In the genomic region with DNA sequence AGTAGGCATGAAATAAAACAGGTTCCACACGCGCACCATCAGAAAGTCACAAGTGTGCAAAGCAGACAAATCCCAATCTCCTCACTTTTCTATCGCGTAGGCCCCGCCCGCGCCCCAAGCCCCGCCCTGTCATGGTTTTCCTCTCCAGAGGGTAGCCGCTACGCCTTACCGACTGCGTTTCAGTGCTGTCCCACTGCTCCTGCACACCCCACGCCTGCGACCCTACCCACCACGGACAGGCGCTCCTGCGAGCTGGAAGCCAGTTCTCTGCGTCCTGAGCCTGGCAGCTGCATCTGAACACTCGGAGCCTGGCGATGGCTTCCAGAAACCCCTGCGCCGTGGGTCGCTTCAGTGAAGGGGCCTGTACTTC, we compare ENCODE assay signal across 8 cellular contexts. TPM values are rescaled to one million over a fixed set of nuclear protein-coding genes. Genes with fewer than 3 reads are reported as not detected.
DNase-seq lines count a peak whose midpoint lies in the region; ATAC-seq, FAIRE-seq and TF ChIP-seq lines count a peak whose summit lies in the region.

No MANE protein-coding gene starts in this region.

- no peak overlapping the region for H4K91ac ChIP-seq in mesenchymal stem cell (ENCODE audit: low read length)

- peak overlapping the region in 1 of 2 experiments; percentile 84 for H3K14ac ChIP-seq in mesenchymal stem cell (ENCODE audit: low read length in 2 of 2)

- peak; percentile 12 for DNase-seq in GM19239 (ENCODE audit: insufficient read length, low spot score)
- no peak for DNase-seq in mesenchymal stem cell
- peak in 2 of 3 donors; percentile 12 to 36 for DNase-seq in stimulated activated CD4-positive, alpha-beta T cell treated with anti-CD3 and anti-CD28 coated beads, TNF-alpha, amount 100 ng/mL, for 48 hours (ENCODE audit: low read depth in 3 of 3)
- no peak for DNase-seq in GM13976 (ENCODE audit: low spot score)

- H3K9me3 ChIP-seq in BLaER1 (peaks cover 84% of the 10 kb centered on the region), mesenchymal stem cell (ENCODE audit: control insufficient read depth, low read length) (peaks cover 87% of the 10 kb centered on the region)

- ATAC-seq in HG03439 (IDR thresholded peaks at IDR 0.05; ENCODE audit: unreplicated experiment): peak; percentile 20

- peak overlapping the region; percentile 79 for H3K27ac Mint-ChIP-seq in T-helper 1 cell treated with Interleukin-12 subunit alpha and Interleukin-12 subunit beta and Interleukin-4 antibody, amounts not matched to agents 30 μg/mL and 1 μg/mL, for 36 hours

- peaks cover 84% of the 10 kb centered on the region for H3K9me3 Mint-ChIP-seq in T-helper 1 cell treated with Interleukin-12 subunit alpha and Interleukin-12 subunit beta and Interleukin-4 antibody, amounts not matched to agents 30 μg/mL and 1 μg/mL, for 36 hours

- no peaks in the 10 kb centered on the region for H3K27me3 ChIP-seq in BLaER1
- H3K27me3 ChIP-seq in mesenchymal stem cell (ENCODE audit: control insufficient read depth in 1 of 2, insufficient read depth in 1 of 2, low read length in 2 of 2): no peaks in the 10 kb centered on the region

- H4K8ac ChIP-seq in mesenchymal stem cell (ENCODE audit: low read length): peak overlapping the region; percentile 55

- WGBS in mesenchymal stem cell: 4% methylated on average over 23 of the region's 23 CpGs

- H3K4me3 ChIP-seq in BLaER1 (peak overlapping the region; percentile 91), mesenchymal stem cell (ENCODE audit: insufficient read depth in 1 of 2, low read depth in 1 of 2, low read length in 2 of 2) (peak overlapping the region; percentile 71 to 97)

- no peaks in the 10 kb centered on the region for H3K27me3 Mint-ChIP-seq in T-helper 1 cell treated with Interleukin-12 subunit alpha and Interleukin-12 subunit beta and Interleukin-4 antibody, amounts not matched to agents 30 μg/mL and 1 μg/mL, for 36 hours (ENCODE audit: low read depth)

- H3K27ac ChIP-seq in BLaER1 (peak overlapping the region; percentile 82), cingulate gyrus (ENCODE audit: low read depth, low read length) (peak overlapping the region; percentile 5), mesenchymal stem cell (ENCODE audit: low read length, poor library complexity, severe bottlenecking) (peak overlapping the region; percentile 52)

- in situ Hi-C loops in GM13976 (cut with MboI; ENCODE audit: low sequenced_read_pairs, unreplicated experiment): no loop called here

- peak overlapping the region; percentile 98 for H3K4me2 ChIP-seq in BLaER1
- peak overlapping the region; percentile 52 for H3K4me2 ChIP-seq in mesenchymal stem cell (ENCODE audit: low read length, poor library complexity, severe bottlenecking)

- H2BK5ac ChIP-seq in mesenchymal stem cell (ENCODE audit: low read depth, low read length, poor library complexity, severe bottlenecking): no peak overlapping the region

- peaks cover 7% of the 10 kb centered on the region for H3K4me1 Mint-ChIP-seq in T-helper 1 cell treated with Interleukin-12 subunit alpha and Interleukin-12 subunit beta and Interleukin-4 antibody, amounts not matched to agents 30 μg/mL and 1 μg/mL, for 36 hours (ENCODE audit: low read depth)

- H3K36me3 ChIP-seq in BLaER1 (peaks cover 67% of the 10 kb centered on the region), mesenchymal stem cell (ENCODE audit: control insufficient read depth in 1 of 2, insufficient read depth in 2 of 2, low read depth in 1 of 2, low read length in 2 of 2) (peaks cover 15 to 34% of the 10 kb centered on the region in 2 experiments)

- peak overlapping the region in 1 of 2 experiments; percentile 52 for H3K4ac ChIP-seq in mesenchymal stem cell (ENCODE audit: low read depth in 1 of 2, low read length in 2 of 2)

- H2BK120ac ChIP-seq in mesenchymal stem cell (ENCODE audit: low read depth, low read length): no peak overlapping the region

- H3K23ac ChIP-seq in mesenchymal stem cell (ENCODE audit: low read length in 2 of 2): no peak overlapping the region

- peaks cover 26% of the 10 kb centered on the region for H3K36me3 Mint-ChIP-seq in T-helper 1 cell treated with Interleukin-12 subunit alpha and Interleukin-12 subunit beta and Interleukin-4 antibody, amounts not matched to agents 30 μg/mL and 1 μg/mL, for 36 hours (ENCODE audit: low read depth)

- no peak overlapping the region for H2BK12ac ChIP-seq in mesenchymal stem cell (ENCODE audit: low read length in 2 of 2)

- no peak overlapping the region for H2BK15ac ChIP-seq in mesenchymal stem cell (ENCODE audit: low read depth, poor library complexity, severe bottlenecking)

- H4K20me1 ChIP-seq in BLaER1: no peaks in the 10 kb centered on the region

- H3K4me3 Mint-ChIP-seq in T-helper 1 cell treated with Interleukin-12 subunit alpha and Interleukin-12 subunit beta and Interleukin-4 antibody, amounts not matched to agents 30 μg/mL and 1 μg/mL, for 36 hours: peak overlapping the region; percentile 92

- H3K9ac ChIP-seq in BLaER1 (peak overlapping the region; percentile 86), mesenchymal stem cell (ENCODE audit: low read length) (peak overlapping the region; percentile 93)

- H2AFZ ChIP-seq in mesenchymal stem cell (ENCODE audit: low read depth, low read length): peak overlapping the region; percentile 59

- H3K18ac ChIP-seq in mesenchymal stem cell (ENCODE audit: low read depth in 1 of 2, low read length in 2 of 2): peak overlapping the region in 1 of 2 experiments; percentile 81

- no peak overlapping the region for H2AK5ac ChIP-seq in mesenchymal stem cell (ENCODE audit: low read length, severe bottlenecking)

- H3K79me1 ChIP-seq in mesenchymal stem cell (replicated peaks; ENCODE audit: low read length, poor library complexity, severe bottlenecking): peaks cover 14% of the 10 kb centered on the region

- no peak for FAIRE-seq in GM19239 (lab: Jason Lieb, UNC)

- H3K4me1 ChIP-seq in BLaER1 (peaks cover 18% of the 10 kb centered on the region), mesenchymal stem cell (ENCODE audit: control insufficient read depth, insufficient read depth, low read depth, low read length) (peaks cover 3% of the 10 kb centered on the region)

- no peak for TF ChIP-seq CTCF in GM13976 (IDR thresholded peaks at IDR 0.05; ENCODE audit: borderline replicate concordance, control extremely low read depth, extremely low read depth, insufficient read depth, missing control alignments)

RNA-seq across cellular contexts. Expression of a gene that starts 0.4 kb away (rescaled TPM):
- polyA plus RNA-seq in mesenchymal stem cell (2013, experiment 1 of 2): 1.7 TPM
- 1.9 TPM for polyA plus RNA-seq in mesenchymal stem cell (2013, experiment 2 of 2)

RNA-seq across cellular contexts. Expression of a gene that starts 28.1 kb away (rescaled TPM):
- 6.2 TPM for polyA plus RNA-seq in mesenchymal stem cell (2013, experiment 1 of 2)
- polyA plus RNA-seq in mesenchymal stem cell (2013, experiment 2 of 2): 6.4 TPM

RNA-seq across cellular contexts. Expression of a gene that starts 28.2 kb away (rescaled TPM):
- polyA plus RNA-seq in mesenchymal stem cell (2013, experiment 1 of 2): 6.4 TPM
- 6.2 TPM for polyA plus RNA-seq in mesenchymal stem cell (2013, experiment 2 of 2)

RNA-seq across cellular contexts. Expression of a gene that starts 59.2 kb away (rescaled TPM):
- polyA plus RNA-seq in mesenchymal stem cell (2013, experiment 1 of 2): 1.4 TPM
- polyA plus RNA-seq in mesenchymal stem cell (2013, experiment 2 of 2): 1.4 TPM

Comparison
In these comparisons a context has a peak if more than half of its experiments do, and no peak if none do; other contexts are left out.
1. H3K27ac ChIP-seq: peak in every context shown above with its lines; median percentile 82 in BLaER1; 52 in mesenchymal stem cell; 5 in cingulate gyrus.
2. DNase-seq: peak in GM19239 (single experiment) and stimulated activated CD4-positive, alpha-beta T cell treated with anti-CD3 and anti-CD28 coated beads, TNF-alpha, amount 100 ng/mL, for 48 hours (2 of 3); none in mesenchymal stem cell (single experiment) and GM13976 (single experiment).